In genomic region chr3:158801696-158802398, GRCh38 we compare ENCODE assay signal across 8 cellular contexts. TPM values are rescaled to one million over a fixed set of nuclear protein-coding genes. Genes with fewer than 3 reads are reported as not detected.
DNase-seq lines count a peak whose midpoint lies in the region; ATAC-seq and TF ChIP-seq lines count a peak whose summit lies in the region.

MFSD1 (plus strand) TSS chr3:158802054; CDS start chr3:158802153, 99 bp downstream.

- CTCF ChIA-PET in CD8-positive, alpha-beta memory T cell (lab: Charles Lee), result interaction anchor here (0.9 to 3.7 kb wide), 9 partner anchors 10 to 262 kb away, joined by 3 to 24 read pairs (median 4); partner anchors contain the start of gene GFM1

- no peaks in the 10 kb centered on the region for H3K27me3 ChIP-seq in CD8-positive, alpha-beta memory T cell (ENCODE audit: insufficient read depth, low read length, poor library complexity, severe bottlenecking)
- H3K27me3 ChIP-seq in ectodermal cell (ENCODE audit: control insufficient read depth, insufficient read depth, low read length, poor library complexity, severe bottlenecking) (peaks cover 34% of the 10 kb centered on the region), lower lobe of right lung (ENCODE audit: low read depth) (no peaks in the 10 kb centered on the region)

- H3K4me3 ChIP-seq in CD8-positive, alpha-beta memory T cell (ENCODE audit: low read length), result peak within 1 kb of the TSS; percentile 95
- H3K4me3 ChIP-seq in ectodermal cell (ENCODE audit: insufficient read depth, low read depth, low read length), result peak within 1 kb of the TSS; percentile 84
- H3K4me3 ChIP-seq in lower lobe of right lung, result peak within 1 kb of the TSS; percentile 82

- ATAC-seq in GM19468 (IDR thresholded peaks at IDR 0.05; ENCODE audit: extremely low read depth, unreplicated experiment) (peak; percentile 99), lower lobe of right lung (peak; percentile 99 to 100)

- peak within 1 kb of the TSS; percentile 71 to 97 (median 92) for H3K27ac Mint-ChIP-seq in CD8-positive, alpha-beta memory T cell

- H3K4me3 Mint-ChIP-seq in CD8-positive, alpha-beta memory T cell, result peak within 1 kb of the TSS; percentile 80 to 95 (median 90)

- peak within 1 kb of the TSS; percentile 71 for H3K27ac ChIP-seq in CD8-positive, alpha-beta memory T cell (ENCODE audit: low read depth, low read length)
- H3K27ac ChIP-seq in ectodermal cell (ENCODE audit: insufficient read depth, low read depth, low read length, poor library complexity, severe bottlenecking) (no peak within 1 kb of the TSS), lower lobe of right lung (peak within 1 kb of the TSS; percentile 88)

- H3K4me1 ChIP-seq in CD8-positive, alpha-beta memory T cell (ENCODE audit: insufficient read depth, low read length), result peaks cover 33% of the 10 kb centered on the region
- H3K4me1 ChIP-seq in ectodermal cell (ENCODE audit: control insufficient read depth, insufficient read depth, low read length) (no peaks in the 10 kb centered on the region), lower lobe of right lung (peaks cover 22% of the 10 kb centered on the region)

- 1% methylated on average over 60 of the region's 60 CpGs for WGBS in ectodermal cell, 2 experiments

- H3K9me3 ChIP-seq in CD8-positive, alpha-beta memory T cell (ENCODE audit: low read length), result no peaks in the 10 kb centered on the region
- H3K9me3 ChIP-seq in ectodermal cell (ENCODE audit: control insufficient read depth, low read length), result no peaks in the 10 kb centered on the region
- no peaks in the 10 kb centered on the region for H3K9me3 ChIP-seq in lower lobe of right lung

- H3K4me1 Mint-ChIP-seq in CD8-positive, alpha-beta memory T cell, result peaks cover 26 to 54% (median 46%) of the 10 kb centered on the region in 3 donors

- DNase-seq in CD8-positive, alpha-beta memory T cell, result peak; percentile 85 to 93 (median 87)
- peak; percentile 75 for DNase-seq in HS-5 (ENCODE audit: low read depth)
- peak; percentile 7 for DNase-seq in NK-92 (lab: John Stamatoyannopoulos, UW; ENCODE audit: unreplicated experiment)
- DNase-seq in activated CD8-positive, alpha-beta memory T cell treated with anti-CD3 and anti-CD28 coated beads for 1 hour (ENCODE audit: extremely low read depth in 1 of 2, low read depth in 1 of 2), result peak; percentile 67 to 77
- peak; percentile 99 for DNase-seq in lower lobe of right lung
- DNase-seq in stimulated activated CD4-positive, alpha-beta T cell treated with anti-CD3 and anti-CD28 coated beads, TNF-alpha, amount 100 ng/mL, for 24 hours (ENCODE audit: low read depth in 3 of 3), result peak; percentile 75 to 86 (median 80)

- peaks cover 0 to 26% (median 9%) of the 10 kb centered on the region in 3 donors for H3K36me3 Mint-ChIP-seq in CD8-positive, alpha-beta memory T cell

- intact Hi-C loops in lower lobe of right lung (cut with DNase I), result no loop called here

- no peak for TF ChIP-seq CTCF in lower lobe of right lung (IDR thresholded peaks at IDR 0.05)

- peaks cover 6% of the 10 kb centered on the region for H3K36me3 ChIP-seq in CD8-positive, alpha-beta memory T cell (ENCODE audit: insufficient read depth, low read length)
- no peaks in the 10 kb centered on the region for H3K36me3 ChIP-seq in ectodermal cell (ENCODE audit: control insufficient read depth, insufficient read depth, low read length)
- peaks cover 20% of the 10 kb centered on the region for H3K36me3 ChIP-seq in lower lobe of right lung

- POLR2A ChIA-PET in CD8-positive, alpha-beta memory T cell (lab: Charles Lee), result interaction anchor here (1.4 to 1.8 kb wide), 3 partner anchors 10 to 157 kb away, joined by 3 to 7 read pairs (median 5); partner anchors contain the start of gene GFM1

- H3K9me3 Mint-ChIP-seq in CD8-positive, alpha-beta memory T cell, result no peaks in the 10 kb centered on the region

- no peaks in the 10 kb centered on the region for H3K27me3 Mint-ChIP-seq in CD8-positive, alpha-beta memory T cell

RNA-seq across cellular contexts. Expression of gene MFSD1, which starts in this region (rescaled TPM):
- total RNA-seq in CD8-positive, alpha-beta memory T cell, result 10 to 100 TPM; 25.3 to 26.4 TPM
- polyA plus RNA-seq in CD8-positive, alpha-beta memory T cell, result 53.0 TPM
- 15.5 TPM for polyA plus RNA-seq in ectodermal cell (2013, experiment 1 of 4)
- polyA plus RNA-seq in ectodermal cell (2013, experiment 2 of 4), result 14.1 TPM
- 9.9 TPM for polyA plus RNA-seq in ectodermal cell (2013, experiment 3 of 4)
- 13.2 TPM for polyA plus RNA-seq in ectodermal cell (2013, experiment 4 of 4)
- 102 TPM for total RNA-seq in lower lobe of right lung

Comparison
In these comparisons a context has a peak if more than half of its experiments do, and no peak if none do; other contexts are left out.
1. DNase-seq: peak in every context shown above with its lines; median percentile 99 in lower lobe of right lung; 87 in CD8-positive, alpha-beta memory T cell; 80 in stimulated activated CD4-positive, alpha-beta T cell treated with anti-CD3 and anti-CD28 coated beads, TNF-alpha, amount 100 ng/mL, for 24 hours; 75 in HS-5; 72 in activated CD8-positive, alpha-beta memory T cell treated with anti-CD3 and anti-CD28 coated beads for 1 hour; 7 in NK-92.